In genomic region chr5:126269511-126269910, GRCh38 we compare ENCODE assay signal across 14 cellular contexts.
A peak's percentile ranks its signal among the peaks of the same experiment; 100 is the strongest.
DNase-seq lines count a peak whose midpoint lies in the region; ATAC-seq and TF ChIP-seq lines count a peak whose summit lies in the region.
"Had no signal": no experiment of that assay in that cellular context is flagged by ENCODE, and none has a peak within 500 bp of the region (broad histone marks: within the 10 kb centered on the region; RNA-seq: fewer than 3 reads in every experiment).

No MANE protein-coding gene starts in this region.

- no peak overlapping the region for H2BK120ac ChIP-seq in H9 (ENCODE audit: low read depth, low read length, poor library complexity, severe bottlenecking)

- H4K8ac ChIP-seq in H9 (replicated peaks; ENCODE audit: insufficient read length, low read depth, low read length), result no peak overlapping the region

- H3K9me3 Mint-ChIP-seq in GM23338 (peaks cover 17% of the 10 kb centered on the region), H9 (peaks cover 4 to 5% of the 10 kb centered on the region in 2 experiments; a peak in 3 of 5 replicates)

- no peak overlapping the region for H3K4me3 Mint-ChIP-seq in GM23338
- H3K4me3 Mint-ChIP-seq in H9, result no peak overlapping the region
- H3K4me3 Mint-ChIP-seq: CD14-positive monocyte; CD4-positive, alpha-beta memory T cell had no signal

- intact Hi-C loops in Right ventricle myocardium inferior (cut with DNase I), result no loop called here

- H2BK15ac ChIP-seq in H9 (ENCODE audit: low read depth, low read length), result no peak overlapping the region

- H3K27me3 Mint-ChIP-seq in GM23338 (ENCODE audit: insufficient read depth, low read depth, poor library complexity) (no peaks in the 10 kb centered on the region), H9 (ENCODE audit: low read depth) (no peaks in the 10 kb centered on the region; the same call in 1 of the 2 replicates)
- H3K27me3 Mint-ChIP-seq: CD4-positive, alpha-beta memory T cell had no signal

- H3K4ac ChIP-seq in H9 (ENCODE audit: low read depth, low read length), result no peak overlapping the region

- no peaks in the 10 kb centered on the region for H4K20me1 ChIP-seq in GM23338 (replicated peaks; ENCODE audit: insufficient read depth)
- H4K20me1 ChIP-seq in H9 (ENCODE audit: control insufficient read depth, insufficient read depth, insufficient read length), result no peaks in the 10 kb centered on the region
- H4K20me1 ChIP-seq: BLaER1 had no signal

- no peak overlapping the region for H2BK20ac ChIP-seq in H9 (ENCODE audit: low read depth, low read length, poor library complexity, severe bottlenecking)

- H3K27ac ChIP-seq in GM23338 (ENCODE audit: low read depth), result no peak overlapping the region
- peak overlapping the region; percentile 20 for H3K27ac ChIP-seq in VCaP
- no peak overlapping the region for H3K27ac ChIP-seq in H9 (ENCODE audit: insufficient read length, low read depth, low read length)
- H3K27ac ChIP-seq: BLaER1 had no signal

- WGBS in H9 (ENCODE audit: extremely low coverage, insufficient read length, low lambda C conversion rate), result no CpG with 5 or more reads among the region's 1 CpG

- H3K9me2 ChIP-seq in GM23338 (ENCODE audit: insufficient read depth), result peaks cover 4% of the 10 kb centered on the region; the same call in 1 of the 2 replicates

- H2BK5ac ChIP-seq in H9 (ENCODE audit: insufficient read length, low read length), result no peak overlapping the region

- no peak overlapping the region for H3K18ac ChIP-seq in H9 (ENCODE audit: insufficient read length, low read depth, low read length)

- H3K27ac Mint-ChIP-seq in GM23338 (no peak overlapping the region), H9 (no peak overlapping the region)
- H3K27ac Mint-ChIP-seq: CD14-positive monocyte; CD4-positive, alpha-beta memory T cell had no signal

- H4K91ac ChIP-seq in H9 (ENCODE audit: insufficient read length, low read depth, low read length), result no peak overlapping the region

- H3K23ac ChIP-seq in H9 (ENCODE audit: insufficient read length, low read depth, low read length), result no peak overlapping the region

- H3T11ph ChIP-seq in H9 (ENCODE audit: low read length), result no peak overlapping the region

- H3K36me3 ChIP-seq in GM23338 (ENCODE audit: insufficient read depth), result no peaks in the 10 kb centered on the region
- H3K36me3 ChIP-seq: BLaER1, HAP-1 had no signal

- H3K4me1 ChIP-seq in GM23338 (ENCODE audit: insufficient read depth), result peaks cover 8% of the 10 kb centered on the region
- H3K4me1 ChIP-seq in H9 (ENCODE audit: insufficient read depth, low read length), result no peaks in the 10 kb centered on the region
- H3K4me1 ChIP-seq: BLaER1, HAP-1 had no signal

- no peak for TF ChIP-seq CTCF in GM23338 (conservative IDR thresholded peaks at IDR 0.05; ENCODE audit: low read depth in 2 of 2)
- no peak for TF ChIP-seq CTCF in VCaP (conservative IDR thresholded peaks at IDR 0.05)
- TF ChIP-seq CTCF in H9 (conservative IDR thresholded peaks at IDR 0.05), result no peak

- no peak overlapping the region for H3K4me3 ChIP-seq in GM23338
- H3K4me3 ChIP-seq: BLaER1, HAP-1 had no signal

- peaks cover 9% of the 10 kb centered on the region for H3K9me3 ChIP-seq in H9 (ENCODE audit: control insufficient read depth, low read depth, low read length)
- H3K9me3 ChIP-seq: HAP-1 had no signal

- no peaks in the 10 kb centered on the region for H3K79me2 ChIP-seq in GM23338 (replicated peaks; ENCODE audit: insufficient read depth)
- no peaks in the 10 kb centered on the region for H3K79me2 ChIP-seq in H9 (ENCODE audit: insufficient read depth, low read length)

- H2BK12ac ChIP-seq in H9 (ENCODE audit: insufficient read length, low read depth, low read length), result no peak overlapping the region

- H3K14ac ChIP-seq in H9 (ENCODE audit: insufficient read depth, low read length), result no peak overlapping the region

- peaks cover 5% of the 10 kb centered on the region; the same call in 2 of the 3 replicates for H3K4me1 Mint-ChIP-seq in GM23338
- peaks cover 4 to 11% of the 10 kb centered on the region in 2 experiments; a peak in 3 of 4 replicates for H3K4me1 Mint-ChIP-seq in H9
- H3K4me1 Mint-ChIP-seq: CD14-positive monocyte; CD4-positive, alpha-beta memory T cell had no signal

- no peak for ATAC-seq in GM23338
- ATAC-seq in Right ventricle myocardium inferior, result no peak

- DNase-seq in DMS 273 (lab: John Stamatoyannopoulos, UW; ENCODE audit: unreplicated experiment), result peak; percentile 67
- no peak for DNase-seq in GM23338 (ENCODE audit: low spot score)
- peak; percentile 70 for DNase-seq in NCI-H524 treated with DMSO at 0.1 percent for 48 hours (lab: John Stamatoyannopoulos, UW)
- no peak for DNase-seq in H9
- DNase-seq in Right ventricle myocardium inferior (ENCODE audit: missing footprints), result no peak
- DNase-seq in HT-29 (ENCODE audit: low spot score), result no peak
- DNase-seq in EL, result no peak
- DNase-seq: 8988T; CD4-positive, alpha-beta memory T cell; GF-D8 had no signal

- H3K23me2 ChIP-seq in H9 (ENCODE audit: insufficient read length, low read depth, low read length, poor library complexity, severe bottlenecking), result no peaks in the 10 kb centered on the region

- H3K79me1 ChIP-seq in H9 (ENCODE audit: insufficient read depth, low read depth, low read length, poor library complexity, severe bottlenecking), result no peaks in the 10 kb centered on the region

- H3K27me3 ChIP-seq in GM23338 (ENCODE audit: insufficient read depth), result no peaks in the 10 kb centered on the region
- H3K27me3 ChIP-seq in H9 (ENCODE audit: insufficient read depth, low read length), result no peaks in the 10 kb centered on the region
- H3K27me3 ChIP-seq: BLaER1 had no signal

- no peaks in the 10 kb centered on the region for H3F3A ChIP-seq in GM23338 (replicated peaks; ENCODE audit: low read depth)

- H2AK5ac ChIP-seq in H9 (ENCODE audit: insufficient read length, low read length), result no peak overlapping the region

- H3K56ac ChIP-seq in H9 (ENCODE audit: insufficient read length, low read depth, low read length), result no peak overlapping the region

- no peak overlapping the region for H4K5ac ChIP-seq in H9 (ENCODE audit: insufficient read length, low read depth, low read length)

- H2AFZ ChIP-seq in GM23338, result peak overlapping the region; percentile 19; the same call in 1 of the 2 replicates
- no peak overlapping the region for H2AFZ ChIP-seq in H9 (ENCODE audit: low read length)

- no peak overlapping the region for H3K9ac ChIP-seq in H9 (ENCODE audit: extremely low read depth, insufficient read length, low read length)
- H3K9ac ChIP-seq: BLaER1 had no signal

- H3K36me3 Mint-ChIP-seq in GM23338 (ENCODE audit: low read depth) (peaks cover 12% of the 10 kb centered on the region), H9 (ENCODE audit: insufficient read depth in 1 of 3, low read depth in 3 of 3) (peaks cover 0 to 8% (median 2%) of the 10 kb centered on the region in 3 experiments; a peak in 4 of 7 replicates)
- H3K36me3 Mint-ChIP-seq: CD14-positive monocyte; CD4-positive, alpha-beta memory T cell had no signal

- H3K4me2 ChIP-seq in GM23338, result no peak overlapping the region
- H3K4me2 ChIP-seq in H9 (ENCODE audit: insufficient read depth, insufficient read length, low read length), result no peak overlapping the region
- H3K4me2 ChIP-seq: BLaER1 had no signal

Comparison
In these comparisons a context has a peak if more than half of its experiments do, and no peak if none do; other contexts are left out.
1. DNase-seq: peak in DMS 273 (single experiment) and NCI-H524 treated with DMSO at 0.1 percent for 48 hours (single experiment); none in GM23338 (single experiment), H9 (single experiment), Right ventricle myocardium inferior (single experiment), HT-29 (single experiment) and EL (single experiment).